Comparison of ENCODE assay signal across 10 cellular contexts in the genomic region with DNA sequence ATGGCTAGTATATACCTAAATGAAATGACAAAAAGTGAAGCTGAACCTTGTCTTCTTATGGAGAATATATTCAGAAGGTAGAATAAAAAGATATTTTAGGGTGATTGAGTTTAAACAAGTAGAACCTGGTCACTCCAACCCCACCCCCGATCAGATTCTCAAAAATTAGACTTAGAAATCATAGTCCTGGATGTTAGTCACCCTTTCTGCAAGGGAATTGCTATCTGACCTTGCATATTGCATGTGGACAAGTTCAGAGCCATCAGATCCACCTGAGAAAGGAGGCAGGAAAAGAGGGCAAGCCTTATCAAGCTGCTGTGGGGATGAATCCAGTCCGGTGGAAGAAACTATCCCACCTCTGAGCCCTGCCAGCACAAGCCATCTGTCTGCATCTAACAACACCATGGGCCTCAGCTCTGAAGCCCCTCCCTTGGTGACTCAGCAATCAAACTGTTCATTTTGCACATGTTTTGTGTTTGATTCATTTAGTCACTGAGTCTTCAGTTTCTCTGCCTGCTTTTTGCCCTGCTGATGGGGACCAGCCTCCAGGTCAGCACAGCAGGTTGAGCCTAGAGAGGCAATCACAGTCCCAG.
DNase-seq lines count a peak whose midpoint lies in the region; ATAC-seq and TF ChIP-seq lines count a peak whose summit lies in the region.
"Had no signal": no experiment of that assay in that cellular context is flagged by ENCODE, and none has a peak within 500 bp of the region (broad histone marks: within the 10 kb centered on the region; RNA-seq: fewer than 3 reads in every experiment).

No MANE protein-coding gene starts in this region.

- H3K4me3 ChIP-seq in H7 (ENCODE audit: insufficient read depth, low read depth, low read length), result no peak overlapping the region

- ATAC-seq in left ventricle myocardium superior (peak; percentile 19), Right ventricle myocardium superior (ENCODE audit: poor library complexity) (no peak), T-helper 17 cell (no peak), GM18520 (IDR thresholded peaks at IDR 0.05; ENCODE audit: unreplicated experiment) (no peak)

- H3K9me3 ChIP-seq in T-helper 17 cell (ENCODE audit: control insufficient read depth, low read length, poor library complexity, severe bottlenecking), result no peaks in the 10 kb centered on the region

- intact Hi-C loops in left ventricle myocardium superior (cut with micrococcal nuclease) (no loop called here), Right ventricle myocardium superior (cut with DNase I) (no loop called here)

- H3K9me3 Mint-ChIP-seq in glutamatergic neuron (ENCODE audit: unreplicated experiment), result peaks cover 9% of the 10 kb centered on the region
- H3K9me3 Mint-ChIP-seq: activated naive CD8-positive, alpha-beta T cell treated with anti-CD3 and anti-CD28 coated beads, Interleukin-2, amount 10 ng/mL, durations not matched to agents 7 days and 5 days had no signal

- H3K27me3 Mint-ChIP-seq in T-helper 17 cell (no peaks in the 10 kb centered on the region), glutamatergic neuron (ENCODE audit: unreplicated experiment) (no peaks in the 10 kb centered on the region)
- H3K27me3 Mint-ChIP-seq: activated CD4-positive, alpha-beta T cell treated with anti-CD3 and anti-CD28 coated beads, Interleukin-2, amount 10 ng/mL, durations not matched to agents 24 days and 14 days had no signal

- no peaks in the 10 kb centered on the region for H3K36me3 ChIP-seq in H7 (replicated peaks; ENCODE audit: control insufficient read depth, insufficient read depth, low read length)

- TF ChIP-seq CTCF in glutamatergic neuron (IDR thresholded peaks at IDR 0.05; ENCODE audit: partially characterized antibody, unreplicated experiment), result no peak

- DNase-seq in left ventricle myocardium superior (no peak), Right ventricle myocardium superior (no peak), T-helper 17 cell (no peak), glutamatergic neuron (peak; percentile 42), SIG-M5 treated with dmso at 0.1 percent for 504 hours (lab: John Stamatoyannopoulos, UW; ENCODE audit: unreplicated experiment) (no peak), H7 (no peak)
- DNase-seq in activated CD4-positive, alpha-beta T cell treated with anti-CD3 and anti-CD28 coated beads for 48 hours, result no peak
- DNase-seq: activated CD4-positive, alpha-beta T cell treated with anti-CD3 and anti-CD28 coated beads, Interleukin-2, amount 10 ng/mL, durations not matched to agents 24 days and 14 days; activated naive CD8-positive, alpha-beta T cell treated with anti-CD3 and anti-CD28 coated beads, Interleukin-2, amount 10 ng/mL, durations not matched to agents 7 days and 5 days had no signal

- H3K4me3 Mint-ChIP-seq in T-helper 17 cell (no peak overlapping the region), glutamatergic neuron (ENCODE audit: unreplicated experiment) (peak overlapping the region; percentile 68)
- H3K4me3 Mint-ChIP-seq: activated CD4-positive, alpha-beta T cell treated with anti-CD3 and anti-CD28 coated beads, Interleukin-2, amount 10 ng/mL, durations not matched to agents 24 days and 14 days; activated naive CD8-positive, alpha-beta T cell treated with anti-CD3 and anti-CD28 coated beads, Interleukin-2, amount 10 ng/mL, durations not matched to agents 7 days and 5 days had no signal

- no peaks in the 10 kb centered on the region for H3K27me3 ChIP-seq in H7 (ENCODE audit: control insufficient read depth, insufficient read depth, low read length)

- H3K27ac Mint-ChIP-seq in T-helper 17 cell (peak overlapping the region; percentile 4), glutamatergic neuron (ENCODE audit: unreplicated experiment) (peak overlapping the region; percentile 75)
- H3K27ac Mint-ChIP-seq: activated CD4-positive, alpha-beta T cell treated with anti-CD3 and anti-CD28 coated beads, Interleukin-2, amount 10 ng/mL, durations not matched to agents 24 days and 14 days; activated naive CD8-positive, alpha-beta T cell treated with anti-CD3 and anti-CD28 coated beads, Interleukin-2, amount 10 ng/mL, durations not matched to agents 7 days and 5 days had no signal

- H3K36me3 Mint-ChIP-seq in T-helper 17 cell (ENCODE audit: low read depth), result no peaks in the 10 kb centered on the region
- H3K36me3 Mint-ChIP-seq in glutamatergic neuron (ENCODE audit: unreplicated experiment), result no peaks in the 10 kb centered on the region
- H3K36me3 Mint-ChIP-seq: activated naive CD8-positive, alpha-beta T cell treated with anti-CD3 and anti-CD28 coated beads, Interleukin-2, amount 10 ng/mL, durations not matched to agents 7 days and 5 days had no signal

- H3K4me1 Mint-ChIP-seq in T-helper 17 cell (peaks cover 9% of the 10 kb centered on the region), glutamatergic neuron (ENCODE audit: low read depth, unreplicated experiment) (peaks cover 32% of the 10 kb centered on the region)
- H3K4me1 Mint-ChIP-seq: activated CD4-positive, alpha-beta T cell treated with anti-CD3 and anti-CD28 coated beads, Interleukin-2, amount 10 ng/mL, durations not matched to agents 24 days and 14 days had no signal
